In genomic region chr13:28533049-28533436, GRCh38 we compare ENCODE assay signal across 9 cellular contexts. TPM values are rescaled to one million over a fixed set of nuclear protein-coding genes. Genes with fewer than 3 reads are reported as not detected.
A peak's percentile ranks its signal among the peaks of the same experiment; 100 is the strongest.
DNase-seq lines count a peak whose midpoint lies in the region; ATAC-seq and TF ChIP-seq lines count a peak whose summit lies in the region.
"Had no signal": no experiment of that assay in that cellular context is flagged by ENCODE, and none has a peak within 500 bp of the region (broad histone marks: within the 10 kb centered on the region; RNA-seq: fewer than 3 reads in every experiment).

No MANE protein-coding gene starts in this region.

- H3K4me2 ChIP-seq in GM23248 (ENCODE audit: unreplicated experiment) = peak overlapping the region; percentile 81

- WGBS in GM23248 (ENCODE audit: low coverage in 1 of 2, low lambda C conversion rate in 2 of 2, missing lambda C conversion rate in 2 of 2), 2 experiments = 36 to 47% methylated on average over 16 to 17 of the region's 17 CpGs

- H3K36me3 ChIP-seq in GM23248 (ENCODE audit: low read depth) = no peaks in the 10 kb centered on the region
- no peaks in the 10 kb centered on the region for H3K36me3 ChIP-seq in SK-N-MC (ENCODE audit: insufficient read depth, low read length)

- H3K79me2 ChIP-seq in GM23248 (ENCODE audit: insufficient read depth) = no peaks in the 10 kb centered on the region

- peak overlapping the region; percentile 85 for H2AFZ ChIP-seq in GM23248

- H3F3A ChIP-seq in GM23248 (ENCODE audit: insufficient read depth) = peaks cover 19% of the 10 kb centered on the region; the same call in 1 of the 2 replicates

- no peaks in the 10 kb centered on the region for H3K9me2 ChIP-seq in GM23248 (ENCODE audit: insufficient read depth)

- H3K4me3 ChIP-seq in GM23248 (peak overlapping the region; percentile 68; the same call in 1 of the 2 replicates), SK-N-MC (no peak overlapping the region), foreskin fibroblast (ENCODE audit: low read depth in 1 of 2, low read length in 2 of 2) (peak overlapping the region; percentile 36 to 48), skeletal muscle cell (ENCODE audit: low read depth, low read length) (peak overlapping the region; percentile 44)

- H3K9ac ChIP-seq in GM23248 (peak overlapping the region; percentile 31; the same call in 1 of the 2 replicates), SK-N-MC (ENCODE audit: insufficient read length) (no peak overlapping the region)

- no peak overlapping the region for H3K27ac ChIP-seq in GM23248
- H3K27ac ChIP-seq in SK-N-MC = peak overlapping the region; percentile 36; the same call in 1 of the 2 replicates
- no peak overlapping the region for H3K27ac ChIP-seq in caudate nucleus (ENCODE audit: low read depth, low read length)

- DNase-seq in GM23248 = no peak
- no peak for DNase-seq in SK-N-MC (ENCODE audit: low read depth, low spot score)
- peak in 1 of 2 donors; percentile 45 for DNase-seq in foreskin fibroblast
- DNase-seq in skeletal muscle cell (ENCODE audit: low read depth) = no peak
- DNase-seq in G401 (ENCODE audit: low spot score) = no peak
- no peak for DNase-seq in caudate nucleus (lab: John Stamatoyannopoulos, UW)
- DNase-seq: NCI-H1105 treated with DMSO at 0.1 percent for 48 hours had no signal

- no peaks in the 10 kb centered on the region for H3K9me3 ChIP-seq in GM23248 (ENCODE audit: low read depth)
- H3K9me3 ChIP-seq in SK-N-MC (ENCODE audit: low read depth, low read length) = no peaks in the 10 kb centered on the region

- TF ChIP-seq CTCF in foreskin fibroblast (IDR thresholded peaks at IDR 0.05; ENCODE audit: low read depth, low read length) = no peak

- H3K27me3 ChIP-seq in GM23248 (replicated peaks; ENCODE audit: insufficient read depth) = no peaks in the 10 kb centered on the region

- in situ Hi-C loops in GM23248 (cut with MboI) = no loop called here
- in situ Hi-C loops in G401 (cut with HindIII; ENCODE audit: low sequenced_read_pairs) = no loop called here

- H3K4me1 ChIP-seq in GM23248 (ENCODE audit: insufficient read depth) = peaks cover 7% of the 10 kb centered on the region; the same call in 1 of the 2 replicates

- no peak for ATAC-seq in HG02938 (IDR thresholded peaks at IDR 0.05; ENCODE audit: unreplicated experiment)

- no peaks in the 10 kb centered on the region for H4K20me1 ChIP-seq in GM23248 (ENCODE audit: insufficient read depth)

RNA-seq across cellular contexts. Expression of gene FLT1, which starts 38.1 kb away (rescaled TPM):
- total RNA-seq in GM23248 (2014; rRNA removed; shearing (Covaris generic)) = 18.6 and 26.6 TPM in 2 replicates
- polyA plus RNA-seq in GM23248 (2016; fragmentation: Nextera tagmentation; extraction: Ambion mirVana) = 11.3 and 12.9 TPM in 2 replicates
- not detected in 2 replicates for total RNA-seq in G401 (2014; rRNA removed; shearing (Covaris generic))
- total RNA-seq: bronchial epithelial cell had no signal

Comparison
In these comparisons a context has a peak if more than half of its experiments do, and no peak if none do; other contexts are left out.
1. RNA of gene FLT1, which starts 38.1 kb away (total RNA-seq): 18.6 to 26.6 TPM in GM23248; not detected in G401; every median in the first group is over 10 times any median in the second.